In genomic region chr6:729646-730320, GRCh38 we compare ENCODE assay signal across 2 cellular contexts.
TF ChIP-seq lines count a peak whose summit lies in the region.

No MANE protein-coding gene starts in this region.

TF ChIP-seq in HepG2, 621 proteins besides CTCF, POLR2A, EP300 and RAD21:
- peak; percentile 81; the same call in 1 of the 2 replicates for TF ChIP-seq EZH2 (conservative IDR thresholded peaks at IDR 0.05; ENCODE audit: low read depth, low read length)
- no peak for TF ChIP-seq FOSL2 (CRISPR knock-in tag; IDR thresholded peaks at IDR 0.05)
- no peak for TF ChIP-seq NR2F6 (IDR thresholded peaks at IDR 0.05)
- no peak for TF ChIP-seq NR2F6 (CRISPR knock-in tag; IDR thresholded peaks at IDR 0.05)

TF ChIP-seq in HEK293, 187 proteins besides CTCF, POLR2A, EP300 and RAD21 (continued from another document):
- TF ChIP-seq SCRT2 (tag by site-specific recombination; IDR thresholded peaks at IDR 0.05), result 0 out of 2 replicates have a peak, but pooled peaks have one; percentile 33
- TF ChIP-seq MEIS1 (CRISPR knock-in tag; IDR thresholded peaks at IDR 0.05; ENCODE audit: borderline replicate concordance), result no peak
